In the genomic region with DNA sequence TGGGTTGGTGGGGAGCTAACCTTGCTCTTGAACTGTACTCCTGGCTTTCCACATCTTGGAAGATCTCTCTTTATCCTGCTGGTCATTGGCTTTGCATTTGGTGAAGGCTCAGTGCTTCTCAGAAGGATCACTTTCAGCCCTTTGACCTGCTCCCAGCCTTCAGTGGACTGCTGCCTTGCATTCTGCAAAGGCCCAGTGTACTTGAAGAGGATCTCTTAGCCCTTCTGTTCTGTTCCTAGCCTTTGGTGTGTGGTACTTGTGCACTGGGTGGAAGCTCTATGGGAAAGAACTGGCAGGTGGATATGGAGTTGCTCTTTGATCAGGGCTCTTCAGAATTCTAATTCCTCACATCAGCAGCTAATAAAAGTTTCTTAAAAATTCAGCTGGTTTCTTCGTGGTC, we compare ENCODE assay signal across 30 cellular contexts. TPM values are rescaled to one million over a fixed set of nuclear protein-coding genes. Genes with fewer than 3 reads are reported as not detected.
DNase-seq lines count a peak whose midpoint lies in the region; TF ChIP-seq lines count a peak whose summit lies in the region.
"Had no signal": no experiment of that assay in that cellular context is flagged by ENCODE, and none has a peak within 500 bp of the region (broad histone marks: within the 10 kb centered on the region; RNA-seq: fewer than 3 reads in every experiment).

No MANE protein-coding gene starts in this region.

- H3K36me3 Mint-ChIP-seq in HFFc6 (ENCODE audit: low read depth): peaks cover 76% of the 10 kb centered on the region
- H3K36me3 Mint-ChIP-seq: activated naive CD8-positive, alpha-beta T cell; stimulated activated memory B cell treated with anti-CD40 and anti-IgM and Interleukin-4, amounts not matched to agents 10 μg/mL and 1 μg/mL and 100 μg/mL, for 72 hours had no signal

- TF ChIP-seq CTCF in HFFc6 (IDR thresholded peaks at IDR 0.05): no peak

- peak overlapping the region; percentile 75 for H3K4me3 Mint-ChIP-seq in HFFc6
- H3K4me3 Mint-ChIP-seq: activated CD4-positive, alpha-beta T cell treated with anti-CD3 and anti-CD28 coated beads, Interleukin-2, amount 10 ng/mL, durations not matched to agents 7 days and 5 days; activated naive CD8-positive, alpha-beta T cell; CD8-positive, alpha-beta memory T cell; naive thymus-derived CD4-positive, alpha-beta T cell; stimulated activated memory B cell treated with anti-CD40 and anti-IgM and Interleukin-4, amounts not matched to agents 10 μg/mL and 1 μg/mL and 100 μg/mL, for 72 hours had no signal

- no peaks in the 10 kb centered on the region for H3K27me3 ChIP-seq in adipocyte (replicated peaks; ENCODE audit: control insufficient read depth, insufficient read depth, low read length)
- H3K27me3 ChIP-seq: BE2C, heart right ventricle, MG63, transverse colon had no signal

- in situ Hi-C loops in ACHN (cut with HindIII; ENCODE audit: low pct_ligation_motif_present, low pct_unique_long_range_greater_than_20kb, low sequenced_read_pairs): no loop called here

- peaks cover 96% of the 10 kb centered on the region for H3K4me1 Mint-ChIP-seq in HFFc6 (ENCODE audit: low read depth)
- H3K4me1 Mint-ChIP-seq: activated CD4-positive, alpha-beta T cell treated with anti-CD3 and anti-CD28 coated beads, Interleukin-2, amount 10 ng/mL, durations not matched to agents 7 days and 5 days; stimulated activated memory B cell treated with anti-CD40 and anti-IgM and Interleukin-4, amounts not matched to agents 10 μg/mL and 1 μg/mL and 100 μg/mL, for 72 hours had no signal

- no peaks in the 10 kb centered on the region for H3K9me3 ChIP-seq in adipocyte (ENCODE audit: control insufficient read depth, low read length)
- H3K9me3 ChIP-seq: BE2C, transverse colon had no signal

- H3K36me3 ChIP-seq in adipocyte (ENCODE audit: control insufficient read depth, insufficient read depth, low read length, severe bottlenecking): peaks cover 13% of the 10 kb centered on the region
- H3K36me3 ChIP-seq: BE2C, transverse colon, WERI-Rb-1 had no signal

- H3K9ac ChIP-seq in adipocyte (ENCODE audit: low read length): no peak overlapping the region

- DNase-seq in ACHN (peak; percentile 52), HFFc6 (no peak), adipocyte (ENCODE audit: low read depth) (no peak), kidney glomerular epithelial cell (lab: John Stamatoyannopoulos, UW) (peak; percentile 44), NCI-H2107 (lab: John Stamatoyannopoulos, UW) (no peak), NCI-H345 (lab: John Stamatoyannopoulos, UW) (no peak), NCI-H2029 treated with DMSO at 0.1 percent for 48 hours (lab: John Stamatoyannopoulos, UW) (no peak)
- no peak for DNase-seq in activated CD4-positive, alpha-beta T cell treated with anti-CD3 and anti-CD28 coated beads for 4 hours
- DNase-seq: activated CD4-positive, alpha-beta T cell treated with anti-CD3 and anti-CD28 coated beads, Interleukin-2, amount 10 ng/mL, durations not matched to agents 7 days and 5 days; activated effector memory CD4-positive, alpha-beta T cell treated with Interleukin-2 at 50 U/mL for 16 hours; activated T-cell treated with anti-CD3 and anti-CD28 coated beads, Interleukin-2, amount 50 U/mL, for 1 hour; aorta; BE2C; CD8-positive, alpha-beta memory T cell; foreskin melanocyte; heart right ventricle; KBM-7; MG63; midbrain; naive thymus-derived CD4-positive, alpha-beta T cell; NCI-H2081; NCI-H2227 treated with DMSO at 0.1 percent for 48 hours; NCI-H526 treated with DMSO at 0.1 percent for 48 hours; SIG-M5; T-helper 9 cell; transverse colon; WERI-Rb-1 had no signal

- H3K27ac Mint-ChIP-seq in HFFc6: peak overlapping the region; percentile 64
- H3K27ac Mint-ChIP-seq: activated CD4-positive, alpha-beta T cell treated with anti-CD3 and anti-CD28 coated beads, Interleukin-2, amount 10 ng/mL, durations not matched to agents 7 days and 5 days; activated naive CD8-positive, alpha-beta T cell; CD8-positive, alpha-beta memory T cell; naive thymus-derived CD4-positive, alpha-beta T cell; stimulated activated memory B cell treated with anti-CD40 and anti-IgM and Interleukin-4, amounts not matched to agents 10 μg/mL and 1 μg/mL and 100 μg/mL, for 72 hours had no signal

- H3K9me3 Mint-ChIP-seq in HFFc6: peaks cover 25% of the 10 kb centered on the region
- H3K9me3 Mint-ChIP-seq: activated CD4-positive, alpha-beta T cell treated with anti-CD3 and anti-CD28 coated beads, Interleukin-2, amount 10 ng/mL, durations not matched to agents 7 days and 5 days; stimulated activated memory B cell treated with anti-CD40 and anti-IgM and Interleukin-4, amounts not matched to agents 10 μg/mL and 1 μg/mL and 100 μg/mL, for 72 hours had no signal

- peak overlapping the region; percentile 55 for H3K4me3 ChIP-seq in adipocyte (ENCODE audit: low read length)
- H3K4me3 ChIP-seq: coronary artery, heart right ventricle, MG63, transverse colon had no signal

- peaks cover 36% of the 10 kb centered on the region for H3K4me1 ChIP-seq in adipocyte (ENCODE audit: control insufficient read depth, insufficient read depth, low read length)
- H3K4me1 ChIP-seq: BE2C, heart right ventricle, transverse colon had no signal

- peaks cover 54% of the 10 kb centered on the region for H3K27me3 Mint-ChIP-seq in HFFc6 (ENCODE audit: insufficient read depth)

RNA-seq across cellular contexts. Expression of a gene that starts 46.5 kb away (rescaled TPM):
- total RNA-seq in HFFc6 (2021; fragmentation: NEBNext Ultra II Directional; extraction: Animal tissue kit (Norgen Biotek cat#: 25700)): 100 to 1,000 TPM; 370 to 442 (median 389) TPM

RNA-seq across cellular contexts. Expression of a gene that starts 49.3 kb away (rescaled TPM):
- 1 to 10 TPM; 1.9 to 4.4 (median 3.5) TPM for total RNA-seq in HFFc6 (2021; fragmentation: NEBNext Ultra II Directional; extraction: Animal tissue kit (Norgen Biotek cat#: 25700))

Comparison
In these comparisons a context has a peak if more than half of its experiments do, and no peak if none do; other contexts are left out.
1. DNase-seq: peak in ACHN (single experiment) and kidney glomerular epithelial cell (single experiment); none in HFFc6 (single experiment), adipocyte (single experiment), activated CD4-positive, alpha-beta T cell treated with anti-CD3 and anti-CD28 coated beads for 4 hours (0 of 2), NCI-H2107 (single experiment), NCI-H345 (single experiment) and NCI-H2029 treated with DMSO at 0.1 percent for 48 hours (single experiment).